ENCODE assay signal across 1 cellular context in the genomic region with DNA sequence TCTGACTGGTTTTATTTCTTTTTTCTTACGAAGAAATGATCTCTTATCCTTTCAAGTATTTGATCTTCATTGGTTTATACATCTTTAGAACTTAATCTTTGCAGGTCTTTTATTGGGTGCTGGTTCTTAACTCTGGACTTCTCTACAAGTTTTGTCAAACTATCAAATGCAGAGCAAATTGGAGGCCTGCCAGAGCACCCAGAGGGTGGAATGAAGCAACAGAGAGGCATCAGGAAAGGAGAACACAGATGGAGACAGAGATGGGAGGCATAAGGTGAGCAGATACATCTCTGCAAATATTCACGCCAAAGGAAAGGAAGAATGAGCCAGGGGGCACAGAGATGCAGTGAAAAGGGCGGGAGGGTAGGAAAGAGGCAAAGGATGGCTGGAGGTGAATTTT.
TF ChIP-seq lines count a peak whose summit lies in the region.

No MANE protein-coding gene starts in this region.

TF ChIP-seq in GM23338, 12 proteins besides CTCF, POLR2A, EP300 and RAD21 (continued from another document):
- TF ChIP-seq ETS1 (IDR thresholded peaks at IDR 0.05) = no peak
- TF ChIP-seq EZH2 (IDR thresholded peaks at IDR 0.05; ENCODE audit: low read depth, unreplicated experiment) = no peak
- no peak for TF ChIP-seq NANOG (IDR thresholded peaks at IDR 0.05; ENCODE audit: borderline replicate concordance)
- TF ChIP-seq, protein P1, sequence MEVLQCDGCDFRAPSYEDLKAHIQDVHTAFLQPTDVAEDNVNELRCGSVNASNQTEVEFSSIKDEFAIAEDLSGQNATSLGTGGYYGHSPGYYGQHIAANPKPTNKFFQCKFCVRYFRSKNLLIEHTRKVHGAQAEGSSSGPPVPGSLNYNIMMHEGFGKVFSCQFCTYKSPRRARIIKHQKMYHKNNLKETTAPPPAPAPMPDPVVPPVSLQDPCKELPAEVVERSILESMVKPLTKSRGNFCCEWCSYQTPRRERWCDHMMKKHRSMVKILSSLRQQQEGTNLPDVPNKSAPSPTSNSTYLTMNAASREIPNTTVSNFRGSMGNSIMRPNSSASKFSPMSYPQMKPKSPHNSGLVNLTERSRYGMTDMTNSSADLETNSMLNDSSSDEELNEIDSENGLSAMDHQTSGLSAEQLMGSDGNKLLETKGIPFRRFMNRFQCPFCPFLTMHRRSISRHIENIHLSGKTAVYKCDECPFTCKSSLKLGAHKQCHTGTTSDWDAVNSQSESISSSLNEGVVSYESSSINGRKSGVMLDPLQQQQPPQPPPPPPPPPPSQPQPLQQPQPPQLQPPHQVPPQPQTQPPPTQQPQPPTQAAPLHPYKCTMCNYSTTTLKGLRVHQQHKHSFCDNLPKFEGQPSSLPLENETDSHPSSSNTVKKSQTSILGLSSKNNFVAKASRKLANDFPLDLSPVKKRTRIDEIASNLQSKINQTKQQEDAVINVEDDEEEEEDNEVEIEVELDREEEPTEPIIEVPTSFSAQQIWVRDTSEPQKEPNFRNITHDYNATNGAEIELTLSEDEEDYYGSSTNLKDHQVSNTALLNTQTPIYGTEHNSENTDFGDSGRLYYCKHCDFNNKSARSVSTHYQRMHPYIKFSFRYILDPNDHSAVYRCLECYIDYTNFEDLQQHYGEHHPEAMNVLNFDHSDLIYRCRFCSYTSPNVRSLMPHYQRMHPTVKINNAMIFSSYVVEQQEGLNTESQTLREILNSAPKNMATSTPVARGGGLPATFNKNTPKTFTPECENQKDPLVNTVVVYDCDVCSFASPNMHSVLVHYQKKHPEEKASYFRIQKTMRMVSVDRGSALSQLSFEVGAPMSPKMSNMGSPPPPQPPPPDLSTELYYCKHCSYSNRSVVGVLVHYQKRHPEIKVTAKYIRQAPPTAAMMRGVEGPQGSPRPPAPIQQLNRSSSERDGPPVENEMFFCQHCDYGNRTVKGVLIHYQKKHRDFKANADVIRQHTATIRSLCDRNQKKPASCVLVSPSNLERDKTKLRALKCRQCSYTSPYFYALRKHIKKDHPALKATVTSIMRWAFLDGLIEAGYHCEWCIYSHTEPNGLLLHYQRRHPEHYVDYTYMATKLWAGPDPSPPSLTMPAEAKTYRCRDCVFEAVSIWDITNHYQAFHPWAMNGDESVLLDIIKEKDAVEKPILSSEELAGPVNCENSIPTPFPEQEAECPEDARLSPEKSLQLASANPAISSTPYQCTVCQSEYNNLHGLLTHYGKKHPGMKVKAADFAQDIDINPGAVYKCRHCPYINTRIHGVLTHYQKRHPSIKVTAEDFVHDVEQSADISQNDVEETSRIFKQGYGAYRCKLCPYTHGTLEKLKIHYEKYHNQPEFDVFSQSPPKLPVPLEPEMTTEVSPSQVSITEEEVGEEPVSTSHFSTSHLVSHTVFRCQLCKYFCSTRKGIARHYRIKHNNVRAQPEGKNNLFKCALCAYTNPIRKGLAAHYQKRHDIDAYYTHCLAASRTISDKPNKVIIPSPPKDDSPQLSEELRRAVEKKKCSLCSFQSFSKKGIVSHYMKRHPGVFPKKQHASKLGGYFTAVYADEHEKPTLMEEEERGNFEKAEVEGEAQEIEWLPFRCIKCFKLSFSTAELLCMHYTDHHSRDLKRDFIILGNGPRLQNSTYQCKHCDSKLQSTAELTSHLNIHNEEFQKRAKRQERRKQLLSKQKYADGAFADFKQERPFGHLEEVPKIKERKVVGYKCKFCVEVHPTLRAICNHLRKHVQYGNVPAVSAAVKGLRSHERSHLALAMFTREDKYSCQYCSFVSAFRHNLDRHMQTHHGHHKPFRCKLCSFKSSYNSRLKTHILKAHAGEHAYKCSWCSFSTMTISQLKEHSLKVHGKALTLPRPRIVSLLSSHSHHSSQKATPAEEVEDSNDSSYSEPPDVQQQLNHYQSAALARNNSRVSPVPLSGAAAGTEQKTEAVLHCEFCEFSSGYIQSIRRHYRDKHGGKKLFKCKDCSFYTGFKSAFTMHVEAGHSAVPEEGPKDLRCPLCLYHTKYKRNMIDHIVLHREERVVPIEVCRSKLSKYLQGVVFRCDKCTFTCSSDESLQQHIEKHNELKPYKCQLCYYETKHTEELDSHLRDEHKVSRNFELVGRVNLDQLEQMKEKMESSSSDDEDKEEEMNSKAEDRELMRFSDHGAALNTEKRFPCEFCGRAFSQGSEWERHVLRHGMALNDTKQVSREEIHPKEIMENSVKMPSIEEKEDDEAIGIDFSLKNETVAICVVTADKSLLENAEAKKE (CRISPR knock-in tag; IDR thresholded peaks at IDR 0.05) = no peak
- no peak for TF ChIP-seq JUNB (IDR thresholded peaks at IDR 0.05; ENCODE audit: unreplicated experiment)
- TF ChIP-seq ZNF114 (CRISPR knock-in tag; IDR thresholded peaks at IDR 0.05) = no peak
- TF ChIP-seq STAT1 (IDR thresholded peaks at IDR 0.05; ENCODE audit: unreplicated experiment) = no peak
- no peak for TF ChIP-seq ZNF331 (CRISPR knock-in tag; IDR thresholded peaks at IDR 0.05; ENCODE audit: low read depth)
- no peak for TF ChIP-seq EZH2phosphoT487 (IDR thresholded peaks at IDR 0.05; ENCODE audit: unreplicated experiment)
